ENCODE assay signal across 27 cellular contexts in the genomic region with DNA sequence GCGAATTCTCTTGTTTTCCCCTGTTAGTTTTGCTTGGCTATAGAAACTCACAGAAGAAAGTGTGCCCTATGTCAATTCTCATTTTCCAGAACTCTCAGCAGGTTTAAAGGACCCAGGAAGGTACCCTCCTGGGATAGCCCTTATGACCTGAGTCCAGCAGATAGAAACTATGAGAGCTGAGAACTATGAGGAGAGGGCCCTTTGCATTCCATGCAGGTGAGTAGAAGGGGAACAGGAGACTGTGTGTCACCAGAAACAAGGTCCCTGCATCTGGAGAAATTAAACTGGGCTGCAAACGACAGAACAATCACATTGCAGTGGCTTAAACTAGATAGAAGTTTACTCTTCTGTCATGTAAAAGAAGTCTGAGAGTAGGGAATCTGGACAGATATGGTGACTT. TPM values are rescaled to one million over a fixed set of nuclear protein-coding genes. Genes with fewer than 3 reads are reported as not detected.
"Had no signal": no experiment of that assay in that cellular context is flagged by ENCODE, and none has a peak within 500 bp of the region (broad histone marks: within the 10 kb centered on the region; RNA-seq: fewer than 3 reads in every experiment).

No MANE protein-coding gene starts in this region.

- DNase-seq: activated CD4-positive, alpha-beta memory T cell treated with anti-CD3 and anti-CD28 coated beads for 36 hours; activated CD4-positive, alpha-beta T cell treated with anti-CD3 and anti-CD28 coated beads for 48 hours; activated gamma-delta T cell; activated naive CD4-positive, alpha-beta T cell treated with anti-CD3 and anti-CD28 coated beads, Interleukin-2, amount 50 U/mL, for 16 hours; activated naive CD8-positive, alpha-beta T cell treated with anti-CD3 and anti-CD28 coated beads, Interleukin-2, amount 50 U/mL, for 24 hours; activated T-cell treated with anti-CD3 and anti-CD28 coated beads for 4 hours; effector CD8-positive, alpha-beta T cell; foreskin melanocyte; left ventricle myocardium inferior; naive B cell; sigmoid colon; stimulated activated CD4-positive, alpha-beta T cell treated with anti-CD3 and anti-CD28 coated beads, Interleukin-15, amount 100 ng/mL, for 24 hours; stomach had no signal

- H3K4me3 ChIP-seq: left ventricle myocardium inferior, neural progenitor cell, sigmoid colon, smooth muscle cell, stomach, suprapubic skin had no signal

- H3K36me3 ChIP-seq: left ventricle myocardium inferior, neural progenitor cell, sigmoid colon, stomach, suprapubic skin had no signal

- H3K4me3 Mint-ChIP-seq: activated CD4-positive, alpha-beta memory T cell treated with anti-CD3 and anti-CD28 coated beads for 36 hours; activated naive CD8-positive, alpha-beta T cell treated with anti-CD3 and anti-CD28 coated beads, Interleukin-2, amount 50 U/mL, for 24 hours; brain; dendritic cell treated with granulocyte-macrophage colony-stimulating factor and Interleukin-4, amounts not matched to agents 40 ng/mL and 50 ng/mL, for 4 days; naive B cell; neural progenitor cell; stimulated activated memory B cell treated with anti-CD40 and anti-IgM and Interleukin-4, amounts not matched to agents 10 μg/mL and 1 μg/mL and 100 μg/mL, for 72 hours; type B pancreatic cell had no signal

- H3K4me1 Mint-ChIP-seq: activated naive CD8-positive, alpha-beta T cell treated with anti-CD3 and anti-CD28 coated beads, Interleukin-2, amount 50 U/mL, for 24 hours had no signal

- H3K27ac Mint-ChIP-seq: activated CD4-positive, alpha-beta memory T cell treated with anti-CD3 and anti-CD28 coated beads for 36 hours; activated naive CD8-positive, alpha-beta T cell treated with anti-CD3 and anti-CD28 coated beads, Interleukin-2, amount 50 U/mL, for 24 hours; dendritic cell treated with granulocyte-macrophage colony-stimulating factor and Interleukin-4, amounts not matched to agents 40 ng/mL and 50 ng/mL, for 4 days; naive B cell; neural progenitor cell; stimulated activated memory B cell treated with anti-CD40 and anti-IgM and Interleukin-4, amounts not matched to agents 10 μg/mL and 1 μg/mL and 100 μg/mL, for 72 hours; type B pancreatic cell had no signal

- H3K9me3 ChIP-seq: left ventricle myocardium inferior, sigmoid colon, stomach, suprapubic skin had no signal

- H3K36me3 Mint-ChIP-seq: activated CD4-positive, alpha-beta memory T cell treated with anti-CD3 and anti-CD28 coated beads for 36 hours; brain; neural progenitor cell; stimulated activated memory B cell treated with anti-CD40 and anti-IgM and Interleukin-4, amounts not matched to agents 10 μg/mL and 1 μg/mL and 100 μg/mL, for 72 hours; type B pancreatic cell had no signal

- H3K27ac ChIP-seq: left ventricle myocardium inferior, neural progenitor cell, sigmoid colon, stomach, suprapubic skin had no signal

- H3K9ac ChIP-seq: neural progenitor cell had no signal

- H3K9me3 Mint-ChIP-seq: activated CD4-positive, alpha-beta memory T cell treated with anti-CD3 and anti-CD28 coated beads for 36 hours; activated naive CD8-positive, alpha-beta T cell treated with anti-CD3 and anti-CD28 coated beads, Interleukin-2, amount 50 U/mL, for 24 hours; brain; naive B cell; neural progenitor cell; stimulated activated memory B cell treated with anti-CD40 and anti-IgM and Interleukin-4, amounts not matched to agents 10 μg/mL and 1 μg/mL and 100 μg/mL, for 72 hours had no signal

- H3K4me1 ChIP-seq: neural progenitor cell had no signal

- H2AFZ ChIP-seq: neural progenitor cell had no signal

- ATAC-seq: activated naive CD8-positive, alpha-beta T cell treated with anti-CD3 and anti-CD28 coated beads, Interleukin-2, amount 50 U/mL, for 24 hours; stimulated activated memory B cell treated with anti-CD40 and anti-IgM and Interleukin-4, amounts not matched to agents 10 μg/mL and 1 μg/mL and 100 μg/mL, for 72 hours had no signal

- H3K4me2 ChIP-seq: neural progenitor cell had no signal

- H3K27me3 ChIP-seq: sigmoid colon, stomach, suprapubic skin had no signal

RNA-seq across cellular contexts. Expression of a gene that starts 35.7 kb away (rescaled TPM):
- total RNA-seq: T-helper 2 cell treated with Interferon-gamma antibody and Interleukin-4, amounts not matched to agents 100 ng/mL and 5 ng/mL, for 36 hours had no signal

RNA-seq across cellular contexts. Expression of a gene that starts 36.9 kb away (rescaled TPM):
- total RNA-seq: activated CD4-positive, alpha-beta memory T cell treated with anti-CD3 and anti-CD28 coated beads for 36 hours; cardiac septum; chondrocyte; kidney epithelial cell; left ventricle myocardium inferior; mucosa of gallbladder; omental fat pad; posterior vena cava; smooth muscle cell; T-helper 2 cell treated with Interferon-gamma antibody and Interleukin-4, amounts not matched to agents 100 ng/mL and 5 ng/mL, for 36 hours had no signal
